In the genomic region with DNA sequence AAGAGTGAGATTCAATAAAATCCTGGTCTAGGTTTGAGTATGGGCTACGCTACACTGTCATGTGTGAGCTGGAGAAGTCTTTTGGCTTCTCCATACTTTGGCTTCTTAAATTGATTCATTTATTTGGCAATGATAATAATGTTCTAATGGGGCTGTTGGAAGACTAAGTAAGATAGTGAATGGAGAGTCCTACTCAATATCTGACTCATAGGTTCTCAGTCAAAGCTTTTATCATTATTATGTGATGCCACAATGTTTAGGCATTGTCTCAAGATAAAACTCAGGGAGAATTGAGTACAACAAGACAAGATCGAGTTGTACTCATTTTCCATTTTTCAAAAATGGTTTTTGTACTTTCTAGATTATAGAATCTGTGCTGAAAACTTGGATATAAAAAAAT, we compare ENCODE assay signal across 15 cellular contexts.
"Had no signal": no experiment of that assay in that cellular context is flagged by ENCODE, and none has a peak within 500 bp of the region (broad histone marks: within the 10 kb centered on the region; RNA-seq: fewer than 3 reads in every experiment).

No MANE protein-coding gene starts in this region.

- H3K27me3 ChIP-seq: adrenal gland, body of pancreas had no signal

- H3K9me3 ChIP-seq: adrenal gland, body of pancreas had no signal

- H3K27ac ChIP-seq: adrenal gland, body of pancreas, coronary artery, skin epidermis had no signal

- H3K36me3 ChIP-seq: adrenal gland had no signal

- DNase-seq: activated B cell treated with CpG ODN at 0.5 μM for 24 hours; activated CD4-positive, alpha-beta T cell treated with anti-CD3 and anti-CD28 coated beads for 48 hours; activated CD8-positive, alpha-beta T cell treated with anti-CD3 and anti-CD28 coated beads for 36 hours; activated effector memory CD4-positive, alpha-beta T cell treated with anti-CD3 and anti-CD28 coated beads, Interleukin-2, amount 50 U/mL, for 16 hours; activated T-cell treated with anti-CD3 and anti-CD28 coated beads, Interleukin-2, amount 50 U/mL, for 48 hours; adrenal gland; body of pancreas; central memory CD4-positive, alpha-beta T cell; hippocampal formation; mesendoderm; stimulated activated CD4-positive, alpha-beta T cell treated with anti-CD3 and anti-CD28 coated beads, Interleukin-4, amount 100 ng/mL, for 24 hours; stimulated activated naive CD4-positive, alpha-beta T cell treated with Interleukin-2 at 50 U/mL for 16 hours; T-helper 2 cell had no signal

- H3K4me3 ChIP-seq: adrenal gland, body of pancreas, coronary artery, skin epidermis had no signal

- H3K4me1 ChIP-seq: adrenal gland had no signal
